8 cellular contexts compared by ENCODE assay signal in genomic region chr9:98998441-98999151, GRCh38. TPM values are rescaled to one million over a fixed set of nuclear protein-coding genes. Genes with fewer than 3 reads are reported as not detected.
DNase-seq lines count a peak whose midpoint lies in the region; ATAC-seq and TF ChIP-seq lines count a peak whose summit lies in the region.

No MANE protein-coding gene starts in this region.

- peaks cover 0 to 7% (median 3%) of the 10 kb centered on the region in 4 donors for H3K36me3 ChIP-seq in sigmoid colon

- TF ChIP-seq CTCF in sigmoid colon (IDR thresholded peaks at IDR 0.05), result peak; percentile 87 to 96 (median 94)

- TF ChIP-seq POLR2A in sigmoid colon (IDR thresholded peaks at IDR 0.05), result no peak

- H3K4me3 ChIP-seq in sigmoid colon, result no peak overlapping the region

- DNase-seq in NCI-H510A treated with DMSO at 0.1 percent for 48 hours (lab: John Stamatoyannopoulos, UW) (peak; percentile 5), NCI-H510A (lab: John Stamatoyannopoulos, UW) (no peak), HK-2 (ENCODE audit: unreplicated experiment) (peak; percentile 68), T follicular helper cell (ENCODE audit: low read depth) (peak; percentile 26), astrocyte of the hippocampus (ENCODE audit: low read depth, low spot score) (peak; percentile 72), hypothalamus (lab: John Stamatoyannopoulos, UW) (peak in 48 of 51 donors; percentile 12 to 84 (median 52)), sigmoid colon (peak; percentile 93)

- intact Hi-C loops in sigmoid colon (cut with DNase I), result loop anchor here (2.0 kb wide), 3 partner anchors 54 to 150 kb away; no protein-coding TSS in a partner anchor

- H3K9me3 ChIP-seq in sigmoid colon, result no peaks in the 10 kb centered on the region

- H3K4me1 ChIP-seq in sigmoid colon, result peaks cover 0 to 68% (median 53%) of the 10 kb centered on the region in 4 donors

- 26 to 36% methylated on average over 19 of the region's 19 CpGs for WGBS in sigmoid colon, 2 donors

- no peak for ATAC-seq in HG03520 (IDR thresholded peaks at IDR 0.05; ENCODE audit: unreplicated experiment)

- TF ChIP-seq EP300 in sigmoid colon (IDR thresholded peaks at IDR 0.05), result no peak

- peak overlapping the region; percentile 80 to 88 (median 83) for H3K27ac ChIP-seq in sigmoid colon

- no peaks in the 10 kb centered on the region for H3K27me3 ChIP-seq in sigmoid colon

RNA-seq across cellular contexts. Expression of gene COL15A1, which starts 54.9 kb away (rescaled TPM):
- total RNA-seq in sigmoid colon, result 100 to 1,000 TPM in 1 of 4 donors, 10 to 100 TPM in 3; 21.4 to 104 (median 58.0) TPM
- 1 to 10 TPM in 2 of 3 donors, under 1 TPM in 1; under 0.01 to 7.1 (median 1.8) TPM for polyA plus RNA-seq in sigmoid colon
